In genomic region chr9:33024966-33025571, GRCh38 we compare ENCODE assay signal across 8 cellular contexts. TPM values are rescaled to one million over a fixed set of nuclear protein-coding genes. Genes with fewer than 3 reads are reported as not detected.
DNase-seq lines count a peak whose midpoint lies in the region; ATAC-seq and TF ChIP-seq lines count a peak whose summit lies in the region.

DNAJA1 (plus strand) TSS chr9:33025273; CDS start chr9:33026485, 1,212 bp downstream.

- peaks cover 9% of the 10 kb centered on the region for H3K4me1 ChIP-seq in fibroblast of lung (ENCODE audit: control insufficient read depth, extremely low read depth, insufficient read depth, low read length)

- H3K79me2 ChIP-seq in fibroblast of lung (ENCODE audit: control insufficient read depth, insufficient read depth, low read length) = peaks cover 74% of the 10 kb centered on the region

- H3K4me2 ChIP-seq in fibroblast of lung (ENCODE audit: extremely low read depth, insufficient read depth, low read length) = peak within 1 kb of the TSS; percentile 84

- peak within 1 kb of the TSS; percentile 77 to 98 (median 84) for H3K4me3 ChIP-seq in fibroblast of lung (replicated peaks in 1 of 4; ENCODE audit: control extremely low read depth in 1 of 4, insufficient read depth in 1 of 4, low read depth in 3 of 4, low read length in 4 of 4)

- TF ChIP-seq CTCF in fibroblast of lung (conservative IDR thresholded peaks at IDR 0.05 in 1 of 2, IDR thresholded peaks at IDR 0.05 in 1 of 2; ENCODE audit: low read depth in 1 of 2, low read length in 2 of 2) (no peak), natural killer cell (IDR thresholded peaks at IDR 0.05) (no peak)

- ATAC-seq in GM21825 (IDR thresholded peaks at IDR 0.05; ENCODE audit: unreplicated experiment) = peak; percentile 94
- peak; percentile 79 to 92 (median 82) for ATAC-seq in natural killer cell

- no peaks in the 10 kb centered on the region for H3K9me3 Mint-ChIP-seq in natural killer cell

- H3K9me3 ChIP-seq in KOPT-K1 (ENCODE audit: insufficient read depth, low read length, poor library complexity, severe bottlenecking) (no peaks in the 10 kb centered on the region), fibroblast of lung (ENCODE audit: control insufficient read depth, insufficient read depth, low read depth, low read length) (no peaks in the 10 kb centered on the region)

- peak within 1 kb of the TSS; percentile 92 for H3K4me3 Mint-ChIP-seq in natural killer cell

- peak within 1 kb of the TSS; percentile 98 for H3K9ac ChIP-seq in fibroblast of lung (ENCODE audit: insufficient read depth, low read length)

- H4K20me1 ChIP-seq in fibroblast of lung (ENCODE audit: control insufficient read depth, extremely low read depth, insufficient read depth, low read length) = peaks cover 3% of the 10 kb centered on the region

- H3K27me3 Mint-ChIP-seq in natural killer cell (ENCODE audit: low read depth in 2 of 2) = no peaks in the 10 kb centered on the region

- H3K27ac ChIP-seq in KOPT-K1 (ENCODE audit: low read depth, low read length, poor library complexity, severe bottlenecking) = peak within 1 kb of the TSS; percentile 100
- peak within 1 kb of the TSS; percentile 97 for H3K27ac ChIP-seq in fibroblast of lung (ENCODE audit: insufficient read depth, low read length)

- DNase-seq in Daoy (ENCODE audit: low read depth) (peak; percentile 98), RPMI7951 (ENCODE audit: low read depth) (peak; percentile 90), fibroblast of lung (ENCODE audit: low read depth in 2 of 2) (peak; percentile 88 to 93), natural killer cell (peak; percentile 97)
- DNase-seq in activated T-helper 1 cell treated with anti-CD3 and anti-CD28 coated beads, Interleukin-2, amount 50 U/mL, for 16 hours (ENCODE audit: low read depth in 1 of 2, low spot score in 1 of 2) = peak; percentile 93 to 96
- DNase-seq in stimulated activated naive CD4-positive, alpha-beta T cell (lab: John Stamatoyannopoulos, UW) = peak; percentile 92 to 97 (median 94)

- H3K4me1 Mint-ChIP-seq in natural killer cell = peaks cover 54 to 57% of the 10 kb centered on the region in 2 donors

- H3K36me3 ChIP-seq in KOPT-K1 (ENCODE audit: insufficient read depth, low read length) (peaks cover 58% of the 10 kb centered on the region), fibroblast of lung (ENCODE audit: control insufficient read depth, insufficient read depth, low read length) (no peaks in the 10 kb centered on the region)

- peak within 1 kb of the TSS; percentile 73 for H2AFZ ChIP-seq in fibroblast of lung (ENCODE audit: low read length)

- peaks cover 7% of the 10 kb centered on the region for H3K36me3 Mint-ChIP-seq in natural killer cell

- H3K27me3 ChIP-seq in fibroblast of lung (ENCODE audit: control insufficient read depth, insufficient read depth, low read length) = no peaks in the 10 kb centered on the region

- intact Hi-C loops in natural killer cell (cut with micrococcal nuclease) = loop anchor here (1.0 to 5.0 kb wide), 4 partner anchors 24 to 240 kb away; partner anchors contain the start of genes APTX, B4GALT1, BAG1 and CHMP5

- H3K27ac Mint-ChIP-seq in natural killer cell = peak within 1 kb of the TSS; percentile 98 to 99

RNA-seq across cellular contexts. Expression of gene DNAJA1, which starts in this region (rescaled TPM):
- total RNA-seq in Daoy (2014; rRNA removed; shearing (Covaris generic)) = 361 and 385 TPM in 2 replicates
- total RNA-seq in RPMI7951 (2014; rRNA removed; shearing (Covaris generic)) = 171 and 180 TPM in 2 replicates
- total RNA-seq in fibroblast of lung (116 and 134 TPM in 2 replicates), natural killer cell (100 to 1,000 TPM; 150 to 244 (median 192) TPM)
- 163 and 165 TPM in 2 replicates for polyA plus RNA-seq in fibroblast of lung
- polyA plus RNA-seq in fibroblast of lung (2012) = 128 and 145 TPM in 2 replicates
- polyA minus RNA-seq in fibroblast of lung (ENCODE audit: low replicate concordance) = 15.9 and 49.6 TPM in 2 replicates

Comparison
In these comparisons a context has a peak if more than half of its experiments do, and no peak if none do; other contexts are left out.
1. Peak in every context shown above with its lines: DNase-seq, ATAC-seq, H3K4me3 ChIP-seq and H3K27ac ChIP-seq.